ENCODE assay signal across 15 cellular contexts in genomic region chr7:26653430-26653911, GRCh38.
DNase-seq lines count a peak whose midpoint lies in the region; ATAC-seq, FAIRE-seq and TF ChIP-seq lines count a peak whose summit lies in the region.
"Had no signal": no experiment of that assay in that cellular context is flagged by ENCODE, and none has a peak within 500 bp of the region (broad histone marks: within the 10 kb centered on the region; RNA-seq: fewer than 3 reads in every experiment).

No MANE protein-coding gene starts in this region.

- POLR2A ChIA-PET in K562 (lab: Yijun Ruan, JAX): no interaction called here

- TF ChIP-seq CTCF in K562 (IDR thresholded peaks at IDR 0.05 in 2 of 3, conservative IDR thresholded peaks at IDR 0.05 in 1 of 3; ENCODE audit: insufficient read depth in 2 of 3, low read depth in 1 of 3, low read length in 3 of 3) (no peak), nephron (IDR thresholded peaks at IDR 0.05; ENCODE audit: unreplicated experiment in 3 of 3) (no peak)

- no peaks in the 10 kb centered on the region for H3K9me1 ChIP-seq in K562 (ENCODE audit: control insufficient read depth, insufficient read depth, low read length)

- intact Hi-C loops in K562 (cut with micrococcal nuclease): no loop called here

- no peaks in the 10 kb centered on the region for H3K9me3 Mint-ChIP-seq in nephron
- H3K9me3 Mint-ChIP-seq: activated CD4-positive, alpha-beta T cell treated with anti-CD3 and anti-CD28 coated beads, Interleukin-2, amount 10 ng/mL, durations not matched to agents 24 days and 14 days had no signal

- peaks cover 15% of the 10 kb centered on the region in 2 experiments; a peak in 4 of 5 replicates for H3K27me3 ChIP-seq in K562 (ENCODE audit: control insufficient read depth in 2 of 2, insufficient read depth in 2 of 2, low read length in 2 of 2)

- no peak for TF ChIP-seq EP300 in K562 (IDR thresholded peaks at IDR 0.05; ENCODE audit: low read length)

- 0% methylated on average over 6 of the region's 6 CpGs for WGBS in K562 (ENCODE audit: insufficient coverage, low coverage, missing lambda C conversion rate)

- TF ChIP-seq POLR2A in K562 (conservative IDR thresholded peaks at IDR 0.05): no peak

- no peak overlapping the region for H2AFZ ChIP-seq in K562 (ENCODE audit: low read depth, low read length)

- CTCF ChIA-PET in K562 (lab: Yijun Ruan, JAX; ENCODE audit: low intra/inter-chr PET ratio): no interaction called here

- no peaks in the 10 kb centered on the region for H3K79me2 ChIP-seq in K562 (ENCODE audit: control insufficient read depth, insufficient read depth, low read length)

- in situ Hi-C loops in K562 (cut with MboI): loop anchor here (25.0 kb wide), 1 partner anchor 566 kb away; no protein-coding TSS in a partner anchor

- H3K27ac ChIP-seq in K562 (ENCODE audit: extremely low read depth, low read depth, low read length): no peak overlapping the region
- H3K27ac ChIP-seq: SK-N-MC had no signal

- DNase-seq in H4 (ENCODE audit: low spot score) (peak; percentile 53), NCI-H146 treated with DMSO at 0.1 percent for 48 hours (lab: John Stamatoyannopoulos, UW; ENCODE audit: unreplicated experiment) (peak; percentile 53), K562 (ENCODE audit: extremely low read depth in 1 of 4, low spot score in 3 of 4) (no peak), NCI-H1930 (lab: John Stamatoyannopoulos, UW) (no peak), RKO (ENCODE audit: low spot score) (no peak)
- no peak for DNase-seq in stimulated activated CD4-positive, alpha-beta T cell treated with anti-CD3 and anti-CD28 coated beads, Interleukin-4, amount 100 ng/mL, for 24 hours
- DNase-seq: activated CD4-positive, alpha-beta T cell treated with anti-CD3 and anti-CD28 coated beads, Interleukin-2, amount 10 ng/mL, durations not matched to agents 24 days and 14 days; activated gamma-delta T cell treated with Interleukin-2 at 50 U/mL for 16 hours; EL; hypothalamus; stimulated activated naive CD4-positive, alpha-beta T cell treated with Interleukin-2 at 50 U/mL for 16 hours had no signal

- H3K4me2 ChIP-seq in K562 (ENCODE audit: insufficient read depth, low read length): no peak overlapping the region

- no peak for FAIRE-seq in K562 (lab: Jason Lieb, UNC)

- H3K9me3 ChIP-seq in K562 (replicated peaks; ENCODE audit: control insufficient read depth, insufficient read depth, low read depth, low read length): no peaks in the 10 kb centered on the region; the same call in 1 of the 2 replicates

- no peaks in the 10 kb centered on the region for H3K4me1 ChIP-seq in K562 (replicated peaks in 1 of 2; ENCODE audit: control insufficient read depth in 2 of 2, insufficient read depth in 2 of 2, low read length in 2 of 2)

- peak overlapping the region; percentile 75 to 84 (median 81) for H3K27ac Mint-ChIP-seq in nephron
- H3K27ac Mint-ChIP-seq: activated CD4-positive, alpha-beta T cell treated with anti-CD3 and anti-CD28 coated beads, Interleukin-2, amount 10 ng/mL, durations not matched to agents 24 days and 14 days had no signal

- H3K9ac ChIP-seq in K562 (ENCODE audit: insufficient read depth in 1 of 2, low read depth in 2 of 2, low read length in 2 of 2): no peak overlapping the region

- H3K4me3 Mint-ChIP-seq in nephron: no peak overlapping the region
- H3K4me3 Mint-ChIP-seq: activated CD4-positive, alpha-beta T cell treated with anti-CD3 and anti-CD28 coated beads, Interleukin-2, amount 10 ng/mL, durations not matched to agents 24 days and 14 days had no signal

- no peak for TF ChIP-seq RAD21 in K562 (CRISPR knock-in tag; conservative IDR thresholded peaks at IDR 0.05 in 1 of 2, IDR thresholded peaks at IDR 0.05 in 1 of 2)

- H3K4me1 Mint-ChIP-seq in nephron: peaks cover 58% of the 10 kb centered on the region
- H3K4me1 Mint-ChIP-seq: activated CD4-positive, alpha-beta T cell treated with anti-CD3 and anti-CD28 coated beads, Interleukin-2, amount 10 ng/mL, durations not matched to agents 24 days and 14 days had no signal

- H4K20me1 ChIP-seq in K562 (replicated peaks; ENCODE audit: control insufficient read depth, insufficient read depth, low read length): no peaks in the 10 kb centered on the region

- ATAC-seq in K562: no peak
- no peak for ATAC-seq in GM19397 (IDR thresholded peaks at IDR 0.05; ENCODE audit: unreplicated experiment)

- H3K4me3 ChIP-seq in K562: no peak overlapping the region
- H3K4me3 ChIP-seq: dorsolateral prefrontal cortex, SK-N-MC had no signal

- no TSS peak for BruUV-seq in K562 (replicated peaks; lab: Mats Ljungman, UMichigan)

- H3K27me3 Mint-ChIP-seq in nephron (ENCODE audit: low read depth): peaks cover 12% of the 10 kb centered on the region

- no peaks in the 10 kb centered on the region for H3K36me3 Mint-ChIP-seq in nephron (ENCODE audit: low read depth)

- no peaks in the 10 kb centered on the region for H3K36me3 ChIP-seq in K562 (ENCODE audit: control insufficient read depth, insufficient read depth, low read length)

TF ChIP-seq in K562, 482 proteins besides CTCF, POLR2A, EP300 and RAD21:
- TF ChIP-seq ZNF79 (CRISPR knock-in tag; IDR thresholded peaks at IDR 0.05; ENCODE audit: low read depth) (no peak), RNF219 (CRISPR knock-in tag; IDR thresholded peaks at IDR 0.05) (no peak), ZFPM2 (CRISPR knock-in tag; IDR thresholded peaks at IDR 0.05) (no peak), NFIC (IDR thresholded peaks at IDR 0.05) (0 out of 2 replicates have a peak, but pooled peaks have one; percentile 18)

Comparison
In these comparisons a context has a peak if more than half of its experiments do, and no peak if none do; other contexts are left out.
1. DNase-seq: peak in H4 (single experiment) and NCI-H146 treated with DMSO at 0.1 percent for 48 hours (single experiment); none in K562 (0 of 4), NCI-H1930 (0 of 2), RKO (single experiment) and stimulated activated CD4-positive, alpha-beta T cell treated with anti-CD3 and anti-CD28 coated beads, Interleukin-4, amount 100 ng/mL, for 24 hours (single experiment).